In the genomic region with DNA sequence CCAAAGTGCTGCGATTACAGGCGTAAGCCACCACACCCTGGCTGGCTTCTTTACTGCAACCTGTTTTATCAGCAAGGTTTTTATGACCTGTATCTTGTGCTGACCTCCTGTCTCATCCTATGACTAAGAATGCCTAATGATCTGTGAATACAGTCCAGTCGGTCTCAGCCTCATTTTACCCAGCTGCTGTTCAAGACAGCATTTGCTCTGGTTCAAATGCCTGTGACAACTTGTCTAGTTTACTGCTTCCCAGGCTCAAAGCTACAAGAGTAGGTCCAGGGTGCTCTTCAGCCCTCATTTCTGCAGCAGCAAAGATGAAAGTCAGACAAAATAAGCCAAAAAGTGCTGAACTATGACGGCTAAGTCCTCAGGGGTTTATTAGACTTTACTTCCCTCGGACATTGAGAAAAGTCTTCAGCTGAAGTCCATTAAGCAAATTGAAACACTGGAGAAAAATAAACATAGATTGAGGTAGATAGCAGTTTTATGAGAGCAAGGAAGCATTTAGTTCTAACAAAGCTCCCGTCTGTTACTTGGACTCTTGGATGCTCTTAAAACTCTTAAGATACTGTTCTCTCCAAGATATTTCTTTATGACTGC, we compare ENCODE assay signal across 22 cellular contexts. TPM values are rescaled to one million over a fixed set of nuclear protein-coding genes. Genes with fewer than 3 reads are reported as not detected.
"Had no signal": no experiment of that assay in that cellular context is flagged by ENCODE, and none has a peak within 500 bp of the region (broad histone marks: within the 10 kb centered on the region; RNA-seq: fewer than 3 reads in every experiment).

No MANE protein-coding gene starts in this region.

- H3K27ac Mint-ChIP-seq: activated CD4-positive, alpha-beta T cell treated with anti-CD3 and anti-CD28 coated beads, Interleukin-2, amount 10 ng/mL, durations not matched to agents 7 days and 5 days; activated naive CD4-positive, alpha-beta T cell treated with anti-CD3 and anti-CD28 coated beads, Interleukin-2, amount 10 ng/mL, durations not matched to agents 7 days and 5 days; activated T-helper 2 cell treated with anti-CD3 and anti-CD28 coated beads, Interferon-gamma antibody, Interleukin-2, Interleukin-4, amounts not matched to agents 10 μg/mL and 5 μg/mL and 100 μg/mL, durations not matched to agents 14 hours and 24 hours and 36 hours; nephron had no signal

- H3K4me1 Mint-ChIP-seq: activated CD4-positive, alpha-beta T cell treated with anti-CD3 and anti-CD28 coated beads, Interleukin-2, amount 10 ng/mL, durations not matched to agents 7 days and 5 days; activated naive CD4-positive, alpha-beta T cell treated with anti-CD3 and anti-CD28 coated beads, Interleukin-2, amount 10 ng/mL, durations not matched to agents 7 days and 5 days had no signal

- H3K4me1 ChIP-seq: adrenal gland, colonic mucosa, sigmoid colon, transverse colon had no signal

- H3K4me3 ChIP-seq: adrenal gland, colonic mucosa, sigmoid colon, transverse colon had no signal

- H3K36me3 Mint-ChIP-seq: activated naive CD4-positive, alpha-beta T cell treated with anti-CD3 and anti-CD28 coated beads, Interleukin-2, amount 10 ng/mL, durations not matched to agents 7 days and 5 days had no signal

- H3K27me3 ChIP-seq: adrenal gland, colonic mucosa, sigmoid colon, transverse colon had no signal

- H3K27ac ChIP-seq: adrenal gland, colonic mucosa, epithelial cell of prostate, sigmoid colon, transverse colon had no signal

- H3K9me3 Mint-ChIP-seq: activated CD4-positive, alpha-beta T cell treated with anti-CD3 and anti-CD28 coated beads, Interleukin-2, amount 10 ng/mL, durations not matched to agents 7 days and 5 days; activated naive CD4-positive, alpha-beta T cell treated with anti-CD3 and anti-CD28 coated beads, Interleukin-2, amount 10 ng/mL, durations not matched to agents 7 days and 5 days; activated T-helper 2 cell treated with anti-CD3 and anti-CD28 coated beads, Interferon-gamma antibody, Interleukin-2, Interleukin-4, amounts not matched to agents 10 μg/mL and 5 μg/mL and 100 μg/mL, durations not matched to agents 14 hours and 24 hours and 36 hours; nephron had no signal

- DNase-seq: activated CD4-positive, alpha-beta T cell treated with anti-CD3 and anti-CD28 coated beads, Interleukin-2, amount 10 ng/mL, durations not matched to agents 7 days and 5 days; activated CD4-positive, CD25-positive, alpha-beta regulatory T cell; activated naive CD4-positive, alpha-beta T cell treated with anti-CD3 and anti-CD28 coated beads, Interleukin-2, amount 10 ng/mL, durations not matched to agents 7 days and 5 days; activated T-cell treated with anti-CD3 and anti-CD28 coated beads for 4 hours; adrenal gland; caudate nucleus; colonic mucosa; effector CD8-positive, alpha-beta T cell; hypothalamus; left cardiac atrium; mammary epithelial cell; sigmoid colon; stimulated activated CD4-positive, alpha-beta T cell treated with anti-CD3 and anti-CD28 coated beads, Interleukin-12 subunit alpha, Interleukin-12 subunit beta, amount 100 ng/mL, for 4 hours; stimulated activated naive CD4-positive, alpha-beta T cell; substantia nigra; transverse colon had no signal

- H3K36me3 ChIP-seq: adrenal gland, colonic mucosa, sigmoid colon, transverse colon had no signal

- H3K9me3 ChIP-seq: adrenal gland, colonic mucosa, sigmoid colon, transverse colon had no signal

- H3K4me3 Mint-ChIP-seq: activated CD4-positive, alpha-beta T cell treated with anti-CD3 and anti-CD28 coated beads, Interleukin-2, amount 10 ng/mL, durations not matched to agents 7 days and 5 days; activated naive CD4-positive, alpha-beta T cell treated with anti-CD3 and anti-CD28 coated beads, Interleukin-2, amount 10 ng/mL, durations not matched to agents 7 days and 5 days; nephron had no signal

- ATAC-seq: left cardiac atrium had no signal

RNA-seq across cellular contexts. Expression of gene LYZL1, which starts 12.5 kb away (rescaled TPM):
- total RNA-seq: activated CD4-positive, alpha-beta T cell treated with anti-CD3 and anti-CD28 coated beads, Interleukin-2, amount 10 ng/mL, durations not matched to agents 7 days and 5 days; activated CD8-positive, alpha-beta memory T cell treated with anti-CD3 and anti-CD28 coated beads for 36 hours; activated T-helper 2 cell treated with anti-CD3 and anti-CD28 coated beads, Interferon-gamma antibody, Interleukin-2, Interleukin-4, amounts not matched to agents 10 μg/mL and 5 μg/mL and 100 μg/mL, durations not matched to agents 14 hours and 24 hours and 36 hours; adrenal gland; colonic mucosa; left cardiac atrium; mammary epithelial cell; omental fat pad; pulmonary artery endothelial cell; sigmoid colon; transverse colon had no signal
- polyA plus RNA-seq: adrenal gland, mammary epithelial cell, sigmoid colon had no signal
